21 cellular contexts compared by ENCODE assay signal in the genomic region with DNA sequence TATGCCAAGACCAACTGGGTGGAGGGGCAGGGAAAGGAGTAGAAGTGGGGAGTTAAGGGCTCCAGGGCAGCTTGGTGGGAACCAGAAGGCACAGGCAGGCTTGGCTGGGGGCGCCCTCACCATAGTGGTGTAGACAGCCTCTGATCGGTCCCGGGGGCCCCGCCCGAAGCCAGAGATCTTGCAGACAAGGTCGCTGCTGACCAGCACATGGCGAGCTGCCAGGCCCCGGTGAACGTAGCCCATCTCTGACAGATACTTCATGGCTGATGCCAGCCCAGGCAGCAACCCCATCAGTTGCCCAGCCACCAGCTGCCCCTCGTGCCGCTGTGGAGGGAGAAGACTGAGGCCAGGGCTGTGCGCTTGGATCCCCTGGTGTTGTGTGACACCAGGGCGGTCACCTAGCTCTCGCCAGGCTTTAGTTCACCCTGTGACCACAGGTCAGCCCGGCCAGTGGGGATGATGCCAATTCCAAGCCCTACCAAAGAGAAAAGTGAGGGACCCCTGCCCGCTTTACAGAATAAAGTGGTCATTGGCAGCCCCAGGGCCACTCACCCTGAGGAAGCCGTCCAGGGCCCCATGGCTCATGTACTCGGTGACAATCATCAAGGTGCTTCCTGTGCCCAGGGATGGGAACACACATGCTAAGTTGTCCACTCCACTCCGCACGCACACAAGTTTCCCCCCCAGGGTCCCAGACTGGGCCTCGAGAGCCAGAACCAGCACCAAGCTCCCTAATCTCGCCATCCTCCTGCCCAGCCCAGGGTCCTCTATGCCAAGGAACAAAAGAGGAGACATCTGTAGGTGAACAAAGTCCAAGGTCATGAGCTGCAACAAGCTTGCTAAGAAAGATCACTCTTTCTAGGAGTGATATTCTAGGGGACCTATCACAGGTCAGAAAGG. TPM values are rescaled to one million over a fixed set of nuclear protein-coding genes. Genes with fewer than 3 reads are reported as not detected.
A peak's percentile ranks its signal among the peaks of the same experiment; 100 is the strongest.
DNase-seq lines count a peak whose midpoint lies in the region; ATAC-seq, FAIRE-seq and TF ChIP-seq lines count a peak whose summit lies in the region.
"Had no signal": no experiment of that assay in that cellular context is flagged by ENCODE, and none has a peak within 500 bp of the region (broad histone marks: within the 10 kb centered on the region; RNA-seq: fewer than 3 reads in every experiment).

No MANE protein-coding gene starts in this region.

- H3K4me2 ChIP-seq in H1 (ENCODE audit: insufficient read depth in 1 of 2, low read depth in 2 of 2, low read length in 2 of 2), result no peak overlapping the region

- 87% methylated on average over 20 of the region's 22 CpGs; no CpG with 5 or more reads in 1 of the 2 experiments for WGBS in H1 (ENCODE audit: extremely low coverage in 1 of 2, insufficient coverage in 1 of 2, insufficient read length in 1 of 2, insufficient replicate concordance in 2 of 2, low coverage in 1 of 2, low lambda C conversion rate in 2 of 2, missing lambda C conversion rate in 1 of 2), 2 experiments

- no peaks in the 10 kb centered on the region for H3K27me3 ChIP-seq in H1 (replicated peaks in 1 of 4; ENCODE audit: control insufficient read depth in 3 of 4, extremely low read depth in 1 of 4, insufficient read depth in 3 of 4, low read length in 3 of 4)

- no peaks in the 10 kb centered on the region for H3K9me3 ChIP-seq in H1 (ENCODE audit: insufficient read depth in 2 of 2, low read depth in 1 of 2, low read length in 1 of 2)
- H3K9me3 ChIP-seq: Caco-2 had no signal

- no peak for TF ChIP-seq CTCF in H1 (IDR thresholded peaks at IDR 0.05; ENCODE audit: control extremely low read depth in 1 of 3, insufficient read depth in 1 of 3, low read depth in 1 of 3, low read length in 3 of 3)

- no peak overlapping the region for H2BK5ac ChIP-seq in H1 (ENCODE audit: low read depth, low read length)

- POLR2A ChIA-PET in H1 (lab: Charles Lee; ENCODE audit: partially characterized antibody), result interaction anchor here (1.4 to 2.8 kb wide), 3 partner anchors 9 to 13 kb away, joined by 3 to 11 read pairs (median 6); no protein-coding TSS in a partner anchor

- no peak overlapping the region for H4K91ac ChIP-seq in H1 (replicated peaks; ENCODE audit: insufficient read length, low read length)

- H3K27ac ChIP-seq in H1 (ENCODE audit: low read depth, low read length), result no peak overlapping the region
- H3K27ac ChIP-seq: C4-2B, HL-60 had no signal

- no peak overlapping the region for H3K56ac ChIP-seq in H1 (replicated peaks; ENCODE audit: insufficient read length, low read depth, low read length)

- TF ChIP-seq RAD21 in Ishikawa (IDR thresholded peaks at IDR 0.05; ENCODE audit: low read depth) (no peak), H1 (IDR thresholded peaks at IDR 0.05 in 1 of 2, conservative IDR thresholded peaks at IDR 0.05 in 1 of 2; ENCODE audit: low read depth in 2 of 2, low read length in 2 of 2) (no peak)

- DNase-seq in H1 (ENCODE audit: low read depth in 1 of 2, low spot score in 2 of 2) (no peak), mesenteric fat pad (ENCODE audit: low spot score) (peak; percentile 85), sciatic nerve (ENCODE audit: low spot score) (peak; percentile 61), Right ventricle myocardium superior (no peak)
- DNase-seq in stimulated activated effector memory CD8-positive, alpha-beta T cell treated with anti-CD3 and anti-CD28 coated beads, Interleukin-12 subunit alpha, Interleukin-12 subunit beta, amount 100 ng/mL, for 72 hours (ENCODE audit: low spot score in 2 of 2), result no peak
- DNase-seq: ACHN; Caco-2; CD4-positive, alpha-beta T cell; HFFc6 had no signal

- CTCF ChIA-PET in H1 (lab: Charles Lee; ENCODE audit: partially characterized antibody), result interaction anchor here (0.6 to 1.5 kb wide), 6 partner anchors 13 to 216 kb away, joined by 3 to 4 read pairs (median 3); a partner anchor contains a TSS

- no peak overlapping the region for H3K23ac ChIP-seq in H1 (ENCODE audit: insufficient read length)

- H3K4me1 Mint-ChIP-seq in stimulated activated effector memory CD8-positive, alpha-beta T cell treated with anti-CD3 and anti-CD28 coated beads, Interleukin-12 subunit alpha, Interleukin-12 subunit beta, amount 100 ng/mL, for 72 hours, result no peaks in the 10 kb centered on the region

- H4K8ac ChIP-seq in H1 (ENCODE audit: extremely low read depth, insufficient read depth, low read length), result peak overlapping the region; percentile 35; the same call in 1 of the 2 replicates

- H3K79me1 ChIP-seq in H1 (ENCODE audit: low read depth, low read length), result no peaks in the 10 kb centered on the region

- H3K18ac ChIP-seq in H1 (ENCODE audit: extremely low read depth, low read length), result no peak overlapping the region

- no peaks in the 10 kb centered on the region for H3K9me3 Mint-ChIP-seq in stimulated activated effector memory CD8-positive, alpha-beta T cell treated with anti-CD3 and anti-CD28 coated beads, Interleukin-12 subunit alpha, Interleukin-12 subunit beta, amount 100 ng/mL, for 72 hours
- H3K9me3 Mint-ChIP-seq: CD4-positive, alpha-beta T cell; HFFc6 had no signal

- H4K20me1 ChIP-seq in H1 (replicated peaks in 1 of 2; ENCODE audit: control insufficient read depth in 1 of 2, insufficient read depth in 2 of 2, low read length in 2 of 2), result no peaks in the 10 kb centered on the region

- H2BK12ac ChIP-seq in H1 (ENCODE audit: low read depth, low read length), result no peak overlapping the region

- H2BK20ac ChIP-seq in H1 (ENCODE audit: low read length), result no peak overlapping the region

- no peak overlapping the region for H3K9ac ChIP-seq in H1 (replicated peaks in 1 of 4; ENCODE audit: extremely low read depth in 1 of 4, low read depth in 3 of 4, low read length in 3 of 4)

- H3K4me3 Mint-ChIP-seq in stimulated activated effector memory CD8-positive, alpha-beta T cell treated with anti-CD3 and anti-CD28 coated beads, Interleukin-12 subunit alpha, Interleukin-12 subunit beta, amount 100 ng/mL, for 72 hours, result no peak overlapping the region
- H3K4me3 Mint-ChIP-seq: CD4-positive, alpha-beta T cell; HFFc6 had no signal

- no peak overlapping the region for H2BK120ac ChIP-seq in H1 (replicated peaks; ENCODE audit: low read depth, low read length)

- H3K23me2 ChIP-seq in H1 (ENCODE audit: low read depth, low read length), result no peaks in the 10 kb centered on the region

- ATAC-seq in sciatic nerve (no peak), GM18907 (IDR thresholded peaks at IDR 0.05; ENCODE audit: unreplicated experiment) (no peak), Right ventricle myocardium superior (ENCODE audit: poor library complexity) (no peak)
- ATAC-seq in stimulated activated effector memory CD8-positive, alpha-beta T cell treated with anti-CD3 and anti-CD28 coated beads, Interleukin-12 subunit alpha, Interleukin-12 subunit beta, amount 100 ng/mL, for 72 hours, result no peak
- ATAC-seq: HCT116 had no signal

- H3K14ac ChIP-seq in H1 (ENCODE audit: insufficient read length), result no peak overlapping the region

- H3K36me3 Mint-ChIP-seq in stimulated activated effector memory CD8-positive, alpha-beta T cell treated with anti-CD3 and anti-CD28 coated beads, Interleukin-12 subunit alpha, Interleukin-12 subunit beta, amount 100 ng/mL, for 72 hours, result no peaks in the 10 kb centered on the region

- H3K4me3 ChIP-seq in H1 (ENCODE audit: extremely low read depth in 1 of 4, insufficient read depth in 2 of 4, low read depth in 3 of 4, low read length in 4 of 4), result no peak overlapping the region

- TF ChIP-seq EP300 in Ishikawa (IDR thresholded peaks at IDR 0.05; ENCODE audit: borderline replicate concordance) (no peak), H1 (IDR thresholded peaks at IDR 0.05; ENCODE audit: borderline replicate concordance in 1 of 2, low read depth in 2 of 2, low read length in 2 of 2) (no peak)

- no peak for FAIRE-seq in H1 (lab: Jason Lieb, UNC)
- FAIRE-seq: A204.1, D721Med, G401.6, GM12892, GM18507, GM19239, H54 had no signal

- intact Hi-C loops in sciatic nerve (cut with DNase I), result no loop called here
- intact Hi-C loops in Right ventricle myocardium superior (cut with DNase I), result no loop called here

- no peaks in the 10 kb centered on the region for H3K36me3 ChIP-seq in H1 (ENCODE audit: control insufficient read depth in 2 of 4, insufficient read depth in 4 of 4, low read length in 3 of 4)

- no peak overlapping the region for H2BK15ac ChIP-seq in H1 (ENCODE audit: low read length)

- H4K5ac ChIP-seq in H1 (ENCODE audit: insufficient read length, low read depth, low read length), result no peak overlapping the region

- no peak overlapping the region for H3K27ac Mint-ChIP-seq in stimulated activated effector memory CD8-positive, alpha-beta T cell treated with anti-CD3 and anti-CD28 coated beads, Interleukin-12 subunit alpha, Interleukin-12 subunit beta, amount 100 ng/mL, for 72 hours
- H3K27ac Mint-ChIP-seq: CD4-positive, alpha-beta T cell; HFFc6 had no signal

- no peak overlapping the region for H2AFZ ChIP-seq in H1 (ENCODE audit: low read length)

- peaks cover 0 to 7% (median 4%) of the 10 kb centered on the region in 4 experiments; a peak in 3 of 7 replicates for H3K4me1 ChIP-seq in H1 (replicated peaks in 1 of 4; ENCODE audit: control insufficient read depth in 3 of 4, insufficient read depth in 4 of 4, low read length in 3 of 4)
- H3K4me1 ChIP-seq: Caco-2 had no signal

- no peak overlapping the region for H2AK5ac ChIP-seq in H1 (ENCODE audit: low read depth, low read length)

- no peaks in the 10 kb centered on the region for H3K79me2 ChIP-seq in H1 (ENCODE audit: control insufficient read depth in 1 of 2, insufficient read depth in 2 of 2, low read length in 2 of 2)

- no peak for TF ChIP-seq POLR2A in H1 (IDR thresholded peaks at IDR 0.05; ENCODE audit: control extremely low read depth in 1 of 2, low read depth in 2 of 2, low read length in 2 of 2)

- no peak overlapping the region for H3K4ac ChIP-seq in H1 (replicated peaks; ENCODE audit: insufficient read length, low read depth, low read length)

RNA-seq across cellular contexts. Expression of a gene that starts 28.2 kb away (rescaled TPM):
- 41.6 and 43.9 TPM in 2 replicates for total RNA-seq in H1 (2021; fragmentation: NEBNext Ultra II Directional; extraction: Animal tissue kit (Norgen Biotek cat#: 25700))
- polyA plus RNA-seq in H1 (2011; rRNA removed), result 37.8 and 46.2 TPM in 2 replicates
- polyA plus RNA-seq in H1 (2011; cell fraction: cytosol; rRNA removed), result 50.5 TPM
- 38.4 TPM for polyA plus RNA-seq in H1 (2011; cell fraction: nucleus; rRNA removed)
- 38.3 to 43.7 TPM (median 41.6 TPM) in 4 replicates for polyA plus RNA-seq in H1 (2012, experiment 1 of 2)
- polyA plus RNA-seq in H1 (2012, experiment 2 of 2), result 44.5 TPM
- 28.7 TPM for polyA plus RNA-seq in H1 (2013, experiment 1 of 2)
- polyA plus RNA-seq in H1 (2013, experiment 2 of 2), result 30.0 TPM
- polyA minus RNA-seq in H1 (2011; rRNA and poly(A)+ RNA removed), result 44.2 and 53.1 TPM in 2 replicates
- polyA minus RNA-seq in H1 (2011; cell fraction: cytosol; rRNA and poly(A)+ RNA removed), result 25.8 TPM
- polyA minus RNA-seq in H1 (2011; cell fraction: nucleus; rRNA and poly(A)+ RNA removed), result 17.8 TPM
- total RNA-seq in mesenteric fat pad, result 0.35 TPM
- total RNA-seq in sciatic nerve, result 0.85 TPM
- total RNA-seq in Right ventricle myocardium superior, result 0.46 TPM

RNA-seq across cellular contexts. Expression of a gene that starts 44.4 kb away (rescaled TPM):
- 1.0 and 1.5 TPM in 2 replicates for total RNA-seq in H1 (2021; fragmentation: NEBNext Ultra II Directional; extraction: Animal tissue kit (Norgen Biotek cat#: 25700))
- 0.54 and 1.2 TPM in 2 replicates for polyA plus RNA-seq in H1 (2011; rRNA removed)
- polyA plus RNA-seq in H1 (2011; cell fraction: cytosol; rRNA removed), result 2.0 TPM
- 10.1 TPM for polyA plus RNA-seq in H1 (2011; cell fraction: nucleus; rRNA removed)
- polyA plus RNA-seq in H1 (2012, experiment 1 of 2), result 1.0 to 1.6 TPM (median 1.1 TPM) in 4 replicates
- polyA plus RNA-seq in H1 (2012, experiment 2 of 2), result 0.35 TPM
- 0.55 TPM for polyA plus RNA-seq in H1 (2013, experiment 1 of 2)
- 0.42 TPM for polyA plus RNA-seq in H1 (2013, experiment 2 of 2)
- polyA minus RNA-seq in H1 (2011; rRNA and poly(A)+ RNA removed), result 0.38 and 0.80 TPM in 2 replicates
- 0.44 TPM for polyA minus RNA-seq in H1 (2011; cell fraction: cytosol; rRNA and poly(A)+ RNA removed)
- 2.2 TPM for polyA minus RNA-seq in H1 (2011; cell fraction: nucleus; rRNA and poly(A)+ RNA removed)
- total RNA-seq in mesenteric fat pad, result not detected
- total RNA-seq in sciatic nerve, result 1.6 TPM
- total RNA-seq in Right ventricle myocardium superior, result 0.13 TPM
- total RNA-seq: CD4-positive, alpha-beta T cell; HFFc6 had no signal

Comparison
In these comparisons a context has a peak if more than half of its experiments do, and no peak if none do; other contexts are left out.
1. DNase-seq: peak in mesenteric fat pad (single experiment) and sciatic nerve (single experiment); none in H1 (0 of 2), stimulated activated effector memory CD8-positive, alpha-beta T cell treated with anti-CD3 and anti-CD28 coated beads, Interleukin-12 subunit alpha, Interleukin-12 subunit beta, amount 100 ng/mL, for 72 hours (0 of 2) and Right ventricle myocardium superior (single experiment).
2. RNA of a gene that starts 28.2 kb away (total RNA-seq): 41.6 to 43.9 TPM in H1; 0.85 TPM in sciatic nerve (single experiment), 0.46 TPM in Right ventricle myocardium superior (single experiment) and 0.35 TPM in mesenteric fat pad (single experiment); every median in the first group is over 10 times any median in the second.